ENCODE assay signal across 12 cellular contexts in the genomic region with DNA sequence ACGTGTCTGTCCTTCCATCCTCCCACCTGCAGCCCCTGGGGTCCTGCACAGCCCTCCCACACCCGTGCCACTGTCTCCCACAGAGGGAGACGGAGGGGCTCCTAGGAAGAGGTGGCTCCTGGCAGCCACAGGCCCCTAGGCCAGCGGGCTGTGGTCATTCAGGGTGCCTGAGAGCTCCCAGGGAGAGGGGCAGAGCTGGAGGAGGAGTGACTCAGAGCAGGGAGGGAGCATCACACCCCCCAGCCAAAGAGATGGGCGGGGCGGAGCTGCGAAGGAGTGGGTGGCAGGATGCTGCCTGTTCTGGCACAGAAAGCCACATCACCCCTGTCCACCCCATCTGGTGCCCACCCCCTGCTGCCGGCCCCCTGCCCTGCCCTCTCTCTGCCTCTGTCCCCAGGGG. TPM values are rescaled to one million over a fixed set of nuclear protein-coding genes. Genes with fewer than 3 reads are reported as not detected.
DNase-seq lines count a peak whose midpoint lies in the region; TF ChIP-seq lines count a peak whose summit lies in the region.
"Had no signal": no experiment of that assay in that cellular context is flagged by ENCODE, and none has a peak within 500 bp of the region (broad histone marks: within the 10 kb centered on the region; RNA-seq: fewer than 3 reads in every experiment).

No MANE protein-coding gene starts in this region.

- H2BK15ac ChIP-seq in mesenchymal stem cell (ENCODE audit: low read depth, poor library complexity, severe bottlenecking) = no peak overlapping the region

- no peaks in the 10 kb centered on the region for H3K4me1 ChIP-seq in Caco-2
- peaks cover 10% of the 10 kb centered on the region for H3K4me1 ChIP-seq in mesenchymal stem cell (ENCODE audit: control insufficient read depth, insufficient read depth, low read depth, low read length)

- H3K4me3 Mint-ChIP-seq in Caco-2 (ENCODE audit: unreplicated experiment) = no peak overlapping the region
- H3K4me3 Mint-ChIP-seq: CD4-positive, CD25-positive, alpha-beta regulatory T cell had no signal

- intact Hi-C loops in Caco-2 (cut with micrococcal nuclease; ENCODE audit: unreplicated experiment) = no loop called here

- H2BK5ac ChIP-seq in mesenchymal stem cell (ENCODE audit: low read depth, low read length, poor library complexity, severe bottlenecking) = no peak overlapping the region

- no peak overlapping the region for H3K27ac Mint-ChIP-seq in Caco-2 (ENCODE audit: unreplicated experiment)
- H3K27ac Mint-ChIP-seq: CD4-positive, CD25-positive, alpha-beta regulatory T cell had no signal

- H3K27me3 ChIP-seq in Caco-2 (replicated peaks; ENCODE audit: control insufficient read depth, insufficient read depth, low read length) = no peaks in the 10 kb centered on the region
- H3K27me3 ChIP-seq in mesenchymal stem cell (ENCODE audit: control insufficient read depth in 1 of 2, insufficient read depth in 1 of 2, low read length in 2 of 2) = peaks cover 0 to 3% of the 10 kb centered on the region in 2 experiments
- H3K27me3 ChIP-seq: upper lobe of left lung had no signal

- H2BK120ac ChIP-seq in mesenchymal stem cell (ENCODE audit: low read depth, low read length) = no peak overlapping the region

- no peak overlapping the region for H2BK12ac ChIP-seq in mesenchymal stem cell (ENCODE audit: low read length in 2 of 2)

- H3K36me3 ChIP-seq in Caco-2 (ENCODE audit: control insufficient read depth, insufficient read depth, low read length) = no peaks in the 10 kb centered on the region
- no peaks in the 10 kb centered on the region for H3K36me3 ChIP-seq in mesenchymal stem cell (ENCODE audit: control insufficient read depth in 1 of 2, insufficient read depth in 2 of 2, low read depth in 1 of 2, low read length in 2 of 2)
- H3K36me3 ChIP-seq: upper lobe of left lung had no signal

- H3K36me3 Mint-ChIP-seq in Caco-2 (ENCODE audit: insufficient read depth, unreplicated experiment) = no peaks in the 10 kb centered on the region
- H3K36me3 Mint-ChIP-seq: CD4-positive, CD25-positive, alpha-beta regulatory T cell had no signal

- no peak overlapping the region for H3K4ac ChIP-seq in mesenchymal stem cell (ENCODE audit: low read depth in 1 of 2, low read length in 2 of 2)

- H3K79me1 ChIP-seq in mesenchymal stem cell (replicated peaks; ENCODE audit: low read length, poor library complexity, severe bottlenecking) = peaks cover 2% of the 10 kb centered on the region

- TF ChIP-seq CTCF in Caco-2 (IDR thresholded peaks at IDR 0.05; ENCODE audit: insufficient read depth in 1 of 2, low read depth in 1 of 2, low read length in 1 of 2, severe bottlenecking in 1 of 2, unreplicated experiment in 1 of 2) = no peak

- BruUV-seq in Caco-2 (replicated peaks; lab: Mats Ljungman, UMichigan) = no TSS peak

- H3K9me3 ChIP-seq in Caco-2 = no peaks in the 10 kb centered on the region
- H3K9me3 ChIP-seq in mesenchymal stem cell (ENCODE audit: control insufficient read depth, low read length) = no peaks in the 10 kb centered on the region
- H3K9me3 ChIP-seq: upper lobe of left lung had no signal

- no peak overlapping the region for H3K9ac ChIP-seq in mesenchymal stem cell (ENCODE audit: low read length)

- H3K27ac ChIP-seq in mesenchymal stem cell (ENCODE audit: low read length, poor library complexity, severe bottlenecking) = no peak overlapping the region
- H3K27ac ChIP-seq: upper lobe of left lung had no signal

- no peak overlapping the region for H2AFZ ChIP-seq in mesenchymal stem cell (ENCODE audit: low read depth, low read length)

- CTCF ChIA-PET in Caco-2 (lab: Charles Lee) = interaction anchor here (0.7 kb wide), 2 partner anchors 88 to 374 kb away, joined by 3 to 4 read pairs; no protein-coding TSS in a partner anchor

- peak; percentile 4 for DNase-seq in stimulated activated naive CD4-positive, alpha-beta T cell treated with Interleukin-2 at 50 U/mL for 16 hours (lab: John Stamatoyannopoulos, UW)
- DNase-seq in stimulated activated naive CD4-positive, alpha-beta T cell (lab: John Stamatoyannopoulos, UW) = no peak
- peak; percentile 5 for DNase-seq in activated CD8-positive, alpha-beta memory T cell treated with anti-CD3 and anti-CD28 coated beads, Interleukin-2, amount 50 U/mL, for 24 hours (ENCODE audit: extremely low read depth)
- peak; percentile 25 for DNase-seq in kidney tubule cell (ENCODE audit: low spot score)
- DNase-seq in Caco-2 = no peak
- DNase-seq in mesenchymal stem cell = no peak
- no peak for DNase-seq in central memory CD4-positive, alpha-beta T cell
- DNase-seq in SHP77 treated with DMSO at 0.1 percent for 48 hours (lab: John Stamatoyannopoulos, UW) = no peak
- DNase-seq: CD4-positive, CD25-positive, alpha-beta regulatory T cell; Karpas-422; RPMI8226 had no signal

- H3K18ac ChIP-seq in mesenchymal stem cell (ENCODE audit: low read depth in 1 of 2, low read length in 2 of 2) = no peak overlapping the region

- H3K4me3 ChIP-seq in Caco-2 (ENCODE audit: low read depth, low read length) (no peak overlapping the region), mesenchymal stem cell (ENCODE audit: insufficient read depth in 1 of 2, low read depth in 1 of 2, low read length in 2 of 2) (no peak overlapping the region)
- H3K4me3 ChIP-seq: upper lobe of left lung had no signal

- no peaks in the 10 kb centered on the region for H3K9me3 Mint-ChIP-seq in Caco-2 (ENCODE audit: unreplicated experiment)
- H3K9me3 Mint-ChIP-seq: CD4-positive, CD25-positive, alpha-beta regulatory T cell had no signal

- H3K23ac ChIP-seq in mesenchymal stem cell (ENCODE audit: low read length in 2 of 2) = no peak overlapping the region

- H3K14ac ChIP-seq in mesenchymal stem cell (ENCODE audit: low read length in 2 of 2) = no peak overlapping the region

- POLR2A ChIA-PET in Caco-2 (lab: Charles Lee) = no interaction called here

- H4K91ac ChIP-seq in mesenchymal stem cell (ENCODE audit: low read length) = no peak overlapping the region

- WGBS in mesenchymal stem cell = 78% methylated on average over 6 of the region's 8 CpGs

- no peak overlapping the region for H2AK5ac ChIP-seq in mesenchymal stem cell (ENCODE audit: low read length, severe bottlenecking)

- no peaks in the 10 kb centered on the region for H3K27me3 Mint-ChIP-seq in Caco-2 (ENCODE audit: insufficient read depth, unreplicated experiment)
- H3K27me3 Mint-ChIP-seq: CD4-positive, CD25-positive, alpha-beta regulatory T cell had no signal

- no peaks in the 10 kb centered on the region for H3K4me1 Mint-ChIP-seq in Caco-2 (ENCODE audit: low read depth, unreplicated experiment)

- no peak overlapping the region for H4K8ac ChIP-seq in mesenchymal stem cell (ENCODE audit: low read length)

- H3K4me2 ChIP-seq in mesenchymal stem cell (ENCODE audit: low read length, poor library complexity, severe bottlenecking) = no peak overlapping the region

RNA-seq across cellular contexts. Expression of gene STK32C, which starts 50.5 kb away (rescaled TPM):
- 11.9 and 13.3 TPM in 2 replicates for total RNA-seq in Caco-2 (2022)
- 6.6 TPM for polyA plus RNA-seq in mesenchymal stem cell (2013, experiment 1 of 2)
- polyA plus RNA-seq in mesenchymal stem cell (2013, experiment 2 of 2) = 7.0 TPM

Comparison
In these comparisons a context has a peak if more than half of its experiments do, and no peak if none do; other contexts are left out.
1. DNase-seq: peak in stimulated activated naive CD4-positive, alpha-beta T cell treated with Interleukin-2 at 50 U/mL for 16 hours (single experiment), activated CD8-positive, alpha-beta memory T cell treated with anti-CD3 and anti-CD28 coated beads, Interleukin-2, amount 50 U/mL, for 24 hours (single experiment) and kidney tubule cell (single experiment); none in stimulated activated naive CD4-positive, alpha-beta T cell (0 of 6), Caco-2 (0 of 2), mesenchymal stem cell (single experiment), central memory CD4-positive, alpha-beta T cell (single experiment) and SHP77 treated with DMSO at 0.1 percent for 48 hours (single experiment).